Comparison of ENCODE assay signal across 24 cellular contexts in genomic region chr2:218187650-218188025, GRCh38. TPM values are rescaled to one million over a fixed set of nuclear protein-coding genes. Genes with fewer than 3 reads are reported as not detected.
"Had no signal": no experiment of that assay in that cellular context is flagged by ENCODE, and none has a peak within 500 bp of the region (broad histone marks: within the 10 kb centered on the region; RNA-seq: fewer than 3 reads in every experiment).

No MANE protein-coding gene starts in this region.

- H3K4me1 ChIP-seq: foreskin keratinocyte, prostate gland, testis had no signal

- H3K36me3 Mint-ChIP-seq: immature natural killer cell, natural killer cell, WTC11 had no signal

- H3K27ac ChIP-seq: foreskin keratinocyte, left lung, prostate gland, testis, upper lobe of left lung had no signal

- H3K4me3 ChIP-seq: left lung, lung, prostate gland, skin epidermis, testis, upper lobe of left lung had no signal

- H3K9me3 ChIP-seq: left lung, prostate gland, testis, upper lobe of left lung had no signal

- H3K9me3 Mint-ChIP-seq: activated naive CD4-positive, alpha-beta T cell treated with anti-CD3 and anti-CD28 coated beads for 36 hours; activated T-cell treated with anti-CD3 and anti-CD28 coated beads, Interleukin-2, amount 50 U/mL, for 72 hours; immature natural killer cell; natural killer cell; stimulated activated naive CD8-positive, alpha-beta T cell treated with anti-CD3 and anti-CD28 coated beads, Interleukin-15, amount 100 ng/mL, for 72 hours; T-helper 1 cell treated with Interleukin-12 subunit alpha and Interleukin-12 subunit beta and Interleukin-4 antibody, amounts not matched to agents 30 μg/mL and 1 μg/mL, for 36 hours; WTC11 had no signal

- H3K4me3 Mint-ChIP-seq: activated naive CD4-positive, alpha-beta T cell treated with anti-CD3 and anti-CD28 coated beads for 36 hours; activated T-cell treated with anti-CD3 and anti-CD28 coated beads, Interleukin-2, amount 50 U/mL, for 72 hours; immature natural killer cell; natural killer cell; stimulated activated naive CD8-positive, alpha-beta T cell treated with anti-CD3 and anti-CD28 coated beads, Interleukin-15, amount 100 ng/mL, for 72 hours; T-helper 1 cell treated with Interleukin-12 subunit alpha and Interleukin-12 subunit beta and Interleukin-4 antibody, amounts not matched to agents 30 μg/mL and 1 μg/mL, for 36 hours; WTC11 had no signal

- DNase-seq: activated CD4-positive, alpha-beta T cell treated with anti-CD3 and anti-CD28 coated beads, Interleukin-2, amount 50 U/mL, for 48 hours; activated effector memory CD4-positive, alpha-beta T cell treated with Interleukin-2 at 50 U/mL for 16 hours; activated naive CD4-positive, alpha-beta T cell treated with anti-CD3 and anti-CD28 coated beads for 36 hours; activated T-cell treated with anti-CD3 and anti-CD28 coated beads, Interleukin-2, amount 50 U/mL, for 72 hours; immature natural killer cell; left lung; natural killer cell; right cardiac atrium; stimulated activated CD4-positive, alpha-beta T cell treated with anti-CD3 and anti-CD28 coated beads, Interleukin-1b, Interleukin-23, amount 100 ng/mL, for 48 hours; stimulated activated naive CD8-positive, alpha-beta T cell treated with anti-CD3 and anti-CD28 coated beads, Interleukin-15, amount 100 ng/mL, for 72 hours; T1000; testis; upper lobe of left lung had no signal

- H3K36me3 ChIP-seq: left lung, prostate gland, upper lobe of left lung had no signal

- H3K27me3 ChIP-seq: foreskin keratinocyte, left lung, testis, upper lobe of left lung had no signal

- H3K27me3 Mint-ChIP-seq: stimulated activated naive CD8-positive, alpha-beta T cell treated with anti-CD3 and anti-CD28 coated beads, Interleukin-15, amount 100 ng/mL, for 72 hours had no signal

- ATAC-seq: activated T-cell treated with anti-CD3 and anti-CD28 coated beads, Interleukin-2, amount 50 U/mL, for 72 hours; left lung; natural killer cell; WTC11 had no signal

- H3K27ac Mint-ChIP-seq: activated naive CD4-positive, alpha-beta T cell treated with anti-CD3 and anti-CD28 coated beads for 36 hours; activated T-cell treated with anti-CD3 and anti-CD28 coated beads, Interleukin-2, amount 50 U/mL, for 72 hours; natural killer cell; stimulated activated naive CD8-positive, alpha-beta T cell treated with anti-CD3 and anti-CD28 coated beads, Interleukin-15, amount 100 ng/mL, for 72 hours; T-helper 1 cell treated with Interleukin-12 subunit alpha and Interleukin-12 subunit beta and Interleukin-4 antibody, amounts not matched to agents 30 μg/mL and 1 μg/mL, for 36 hours; WTC11 had no signal

RNA-seq across cellular contexts. Expression of gene CXCR1, which starts 20.9 kb away (rescaled TPM):
- total RNA-seq: activated naive CD4-positive, alpha-beta T cell treated with anti-CD3 and anti-CD28 coated beads for 36 hours; activated T-cell treated with anti-CD3 and anti-CD28 coated beads, Interleukin-2, amount 50 U/mL, for 72 hours; chondrocyte; epithelial cell of proximal tubule; kidney epithelial cell; mucosa of gallbladder; osteocyte; WTC11 had no signal
